In the genomic region with DNA sequence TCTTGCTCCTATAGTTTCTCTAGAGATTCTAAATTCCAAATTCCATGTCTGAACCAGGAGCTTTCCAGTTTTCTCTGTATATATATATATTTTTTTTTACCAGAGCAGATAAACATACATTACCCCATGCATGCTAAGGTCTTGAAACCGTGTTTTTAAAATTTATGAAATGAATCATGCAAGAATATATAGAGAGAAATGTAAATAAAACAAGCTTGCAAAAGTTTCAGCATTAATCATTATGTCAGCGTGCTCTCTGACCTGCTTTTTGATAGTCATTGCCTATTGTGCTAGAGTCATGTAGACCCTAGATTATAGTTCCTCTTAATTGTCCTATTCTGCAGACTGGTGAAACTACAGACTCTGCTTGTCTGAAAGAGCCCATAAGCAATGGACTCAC, we compare ENCODE assay signal across 9 cellular contexts. TPM values are rescaled to one million over a fixed set of nuclear protein-coding genes. Genes with fewer than 3 reads are reported as not detected.
"Had no signal": no experiment of that assay in that cellular context is flagged by ENCODE, and none has a peak within 500 bp of the region (broad histone marks: within the 10 kb centered on the region; RNA-seq: fewer than 3 reads in every experiment).

No MANE protein-coding gene starts in this region.

- H3K4me3 ChIP-seq: K562 had no signal

- H3K4me1 Mint-ChIP-seq: IgD-negative memory B cell had no signal

- ATAC-seq: HepG2, K562 had no signal

- H3K27ac Mint-ChIP-seq: IgD-negative memory B cell had no signal

- H3K27ac ChIP-seq: HL-60 had no signal

- DNase-seq: IMR-90, KBM-7, KG1 had no signal

- H3K36me3 Mint-ChIP-seq: IgD-negative memory B cell had no signal

- FAIRE-seq: HepG2, K562 had no signal

- H3K4me3 Mint-ChIP-seq: IgD-negative memory B cell had no signal

RNA-seq across cellular contexts. Expression of gene TRIM43, which starts 22.6 kb away (rescaled TPM):
- total RNA-seq: HepG2, HT-29, HT1080, IMR-90, K562 had no signal
- polyA plus RNA-seq: HepG2, IgD-negative memory B cell, IMR-90, K562 had no signal
